ENCODE assay signal across 22 cellular contexts in the genomic region with DNA sequence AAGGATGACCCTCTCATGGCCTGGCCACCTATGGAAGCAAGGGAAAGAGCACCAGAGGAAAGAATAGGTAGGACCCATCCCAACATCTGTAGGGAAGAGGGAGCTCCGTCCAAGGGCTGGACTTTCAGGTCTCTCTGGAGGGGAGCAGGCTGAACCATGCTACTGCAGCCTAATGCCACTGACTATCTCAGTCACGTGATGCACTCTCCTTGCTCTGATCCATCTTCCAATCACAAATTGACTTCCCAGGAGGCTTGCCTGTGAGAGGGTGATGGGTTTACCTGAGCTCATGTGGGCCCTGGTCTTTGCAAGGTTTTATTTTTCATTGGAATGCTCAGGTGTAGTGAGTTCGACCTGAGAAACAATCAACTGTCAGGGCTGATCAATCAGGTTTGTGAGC.
"Had no signal": no experiment of that assay in that cellular context is flagged by ENCODE, and none has a peak within 500 bp of the region (broad histone marks: within the 10 kb centered on the region; RNA-seq: fewer than 3 reads in every experiment).

No MANE protein-coding gene starts in this region.

- H3K4me1 Mint-ChIP-seq: IgD-negative memory B cell had no signal

- H3K4me3 Mint-ChIP-seq: IgD-negative memory B cell had no signal

- H3K4me3 ChIP-seq: SJSA1, SK-N-MC had no signal

- H3K27ac Mint-ChIP-seq: IgD-negative memory B cell had no signal

- H3K4me1 ChIP-seq: SJSA1 had no signal

- H3K9me3 ChIP-seq: SJSA1 had no signal

- H3K27me3 ChIP-seq: SJSA1 had no signal

- H3K27ac ChIP-seq: SJSA1, SK-N-MC had no signal

- H3K36me3 ChIP-seq: SJSA1 had no signal

- H3K27me3 Mint-ChIP-seq: IgD-negative memory B cell had no signal

- DNase-seq: Karpas-422, KG1, MM.1S, NCI-H1092 treated with DMSO at 0.1 percent for 48 hours, NCI-H1436, NCI-H187, NCI-H2029, NCI-H2081 treated with DMSO at 0.1 percent for 48 hours, NCI-H2171, NCI-H226, NCI-H446, NCI-H510A, NCI-H524 treated with DMSO at 0.1 percent for 48 hours, NCI-H69, NCI-H774, Right ventricle myocardium superior, RPMI8226, SIG-M5 had no signal

- FAIRE-seq: RCC 7860 had no signal
